ENCODE assay signal across 20 cellular contexts in genomic region chr9:34025811-34026210, GRCh38. TPM values are rescaled to one million over a fixed set of nuclear protein-coding genes. Genes with fewer than 3 reads are reported as not detected.
DNase-seq lines count a peak whose midpoint lies in the region; ATAC-seq and TF ChIP-seq lines count a peak whose summit lies in the region.
"Had no signal": no experiment of that assay in that cellular context is flagged by ENCODE, and none has a peak within 500 bp of the region (broad histone marks: within the 10 kb centered on the region; RNA-seq: fewer than 3 reads in every experiment).

No MANE protein-coding gene starts in this region.

- CTCF ChIA-PET in WTC11 (lab: Charles Lee), result interaction anchor here (1.1 kb wide), 1 partner anchor 48 kb away, joined by 3 read pairs; no protein-coding TSS in a partner anchor

- H3K27me3 ChIP-seq in right atrium auricular region (no peaks in the 10 kb centered on the region), gastrocnemius medialis (no peaks in the 10 kb centered on the region)
- H3K27me3 ChIP-seq: Peyer's patch had no signal

- H3K36me3 Mint-ChIP-seq in WTC11 (peaks cover 3% of the 10 kb centered on the region), CD14-positive monocyte (peaks cover 8 to 27% of the 10 kb centered on the region in 2 donors)

- H3K36me3 ChIP-seq in right atrium auricular region (no peaks in the 10 kb centered on the region), gastrocnemius medialis (no peaks in the 10 kb centered on the region)
- H3K36me3 ChIP-seq: Peyer's patch had no signal

- POLR2A ChIA-PET in WTC11 (lab: Charles Lee), result no interaction called here

- H3K4me3 Mint-ChIP-seq in WTC11 (no peak overlapping the region), CD14-positive monocyte (no peak overlapping the region)

- H3K27me3 Mint-ChIP-seq in WTC11 (ENCODE audit: low read depth), result no peaks in the 10 kb centered on the region
- H3K27me3 Mint-ChIP-seq in CD14-positive monocyte (ENCODE audit: low read depth in 3 of 3), result no peaks in the 10 kb centered on the region

- in situ Hi-C loops in gastrocnemius medialis (cut with MboI; ENCODE audit: low sequenced_read_pairs in 4 of 4), result no loop called here

- H3K4me1 Mint-ChIP-seq in WTC11 (no peaks in the 10 kb centered on the region), CD14-positive monocyte (no peaks in the 10 kb centered on the region)

- ATAC-seq in Right ventricle myocardium superior (ENCODE audit: poor library complexity) (peak; percentile 6), left ventricle myocardium superior (no peak), WTC11 (no peak), gastrocnemius medialis (no peak), HG03520 (IDR thresholded peaks at IDR 0.05; ENCODE audit: unreplicated experiment) (no peak), HG03460 (IDR thresholded peaks at IDR 0.05; ENCODE audit: unreplicated experiment) (no peak)

- H3K27ac Mint-ChIP-seq in WTC11, result peak overlapping the region; percentile 13; the same call in 1 of the 2 replicates
- H3K27ac Mint-ChIP-seq in CD14-positive monocyte, result peak overlapping the region in 3 of 7 donors; percentile 45 to 61 (median 47)

- peaks cover 0 to 5% of the 10 kb centered on the region in 2 donors for H3K4me1 ChIP-seq in right atrium auricular region
- peaks cover 45 to 50% of the 10 kb centered on the region in 2 donors for H3K4me1 ChIP-seq in gastrocnemius medialis
- H3K4me1 ChIP-seq: Peyer's patch had no signal

- DNase-seq in Right ventricle myocardium superior (no peak), left ventricle myocardium superior (no peak), WTC11 (ENCODE audit: low spot score) (no peak), right atrium auricular region (ENCODE audit: low spot score) (no peak), gastrocnemius medialis (no peak), CD14-positive monocyte (ENCODE audit: low spot score) (no peak)
- DNase-seq: C1 segment of cervical spinal cord, DMS79, GDM1, GOT3, Karpas-422, NCI-H1105 treated with DMSO at 0.1 percent for 48 hours, NCI-H187 treated with DMSO at 0.1 percent for 48 hours, NCI-H2171, NCI-H510A, NCI-H82, Peyer's patch, SHP77 treated with DMSO at 0.1 percent for 48 hours had no signal

- H3K9me3 ChIP-seq in right atrium auricular region, result no peaks in the 10 kb centered on the region
- H3K9me3 ChIP-seq in gastrocnemius medialis, result no peaks in the 10 kb centered on the region
- H3K9me3 ChIP-seq: Peyer's patch had no signal

- H3K27ac ChIP-seq in right atrium auricular region (peak overlapping the region; percentile 15 to 76), gastrocnemius medialis (peak overlapping the region; percentile 68 to 84 (median 75))
- H3K27ac ChIP-seq: Peyer's patch had no signal

- H3K4me3 ChIP-seq in right atrium auricular region, result no peak overlapping the region
- no peak overlapping the region for H3K4me3 ChIP-seq in gastrocnemius medialis
- H3K4me3 ChIP-seq: Peyer's patch had no signal

- no peaks in the 10 kb centered on the region for H3K9me3 Mint-ChIP-seq in WTC11
- no peaks in the 10 kb centered on the region for H3K9me3 Mint-ChIP-seq in CD14-positive monocyte

- intact Hi-C loops in Right ventricle myocardium superior (cut with DNase I) (no loop called here), left ventricle myocardium superior (cut with micrococcal nuclease) (no loop called here), gastrocnemius medialis (cut with DNase I; ENCODE audit: low total_unique reads) (loop anchor here (5.0 kb wide), 1 partner anchor 46 kb away; no protein-coding TSS in a partner anchor), CD14-positive monocyte (cut with micrococcal nuclease) (no loop called here)

- TF ChIP-seq CTCF in WTC11 (IDR thresholded peaks at IDR 0.05), result no peak
- no peak for TF ChIP-seq CTCF in right atrium auricular region (IDR thresholded peaks at IDR 0.05)
- TF ChIP-seq CTCF in gastrocnemius medialis (IDR thresholded peaks at IDR 0.05 in 4 of 5, conservative IDR thresholded peaks at IDR 0.05 in 1 of 5), result no peak
- TF ChIP-seq CTCF in CD14-positive monocyte (IDR thresholded peaks at IDR 0.05), result no peak

- TF ChIP-seq POLR2A in gastrocnemius medialis (IDR thresholded peaks at IDR 0.05), result no peak

TF ChIP-seq in WTC11, 78 proteins besides CTCF, POLR2A, EP300 and RAD21:
- TF ChIP-seq SMAD4 (CRISPR knock-in tag; IDR thresholded peaks at IDR 0.05), result no peak
- TF ChIP-seq USF1 (CRISPR knock-in tag; IDR thresholded peaks at IDR 0.05), result no peak
- no peak for TF ChIP-seq ZNF396 (CRISPR knock-in tag; IDR thresholded peaks at IDR 0.05; ENCODE audit: borderline replicate concordance)

RNA-seq across cellular contexts. Expression of gene UBAP2, which starts 22.9 kb away (rescaled TPM):
- total RNA-seq in Right ventricle myocardium superior (26.6 TPM), left ventricle myocardium superior (34.9 TPM), WTC11 (2021) (55.5 to 63.9 TPM (median 55.6 TPM) in 3 replicates), right atrium auricular region (10 to 100 TPM; 17.3 to 21.8 TPM), gastrocnemius medialis (10 to 100 TPM; 14.6 to 26.6 (median 20.9) TPM)
- 1 to 10 TPM; 4.3 to 5.7 TPM for polyA plus RNA-seq in CD14-positive monocyte
